ENCODE assay signal across 16 cellular contexts in genomic region chr12:4133029-4133428, GRCh38.
"Had no signal": no experiment of that assay in that cellular context is flagged by ENCODE, and none has a peak within 500 bp of the region (broad histone marks: within the 10 kb centered on the region; RNA-seq: fewer than 3 reads in every experiment).

No MANE protein-coding gene starts in this region.

- H3K9ac ChIP-seq: parathyroid adenoma had no signal

- H3K27ac ChIP-seq: body of pancreas, foreskin keratinocyte, parathyroid adenoma, vagina had no signal

- H3K9me3 ChIP-seq: body of pancreas, vagina had no signal

- H3K36me3 ChIP-seq: vagina had no signal

- H3K27me3 ChIP-seq: body of pancreas, foreskin keratinocyte, vagina had no signal

- FAIRE-seq: colon had no signal

- H3K4me3 ChIP-seq: body of pancreas, lung, vagina had no signal

- H3K79me2 ChIP-seq: parathyroid adenoma had no signal

- DNase-seq: activated CD4-positive, alpha-beta T cell treated with anti-CD3 and anti-CD28 coated beads for 4 hours; activated CD8-positive, alpha-beta memory T cell treated with anti-CD3 and anti-CD28 coated beads, Interleukin-2, amount 50 U/mL, for 48 hours; activated CD8-positive, alpha-beta T cell treated with anti-CD3 and anti-CD28 coated beads for 36 hours; activated naive CD8-positive, alpha-beta T cell treated with anti-CD3 and anti-CD28 coated beads for 36 hours; body of pancreas; effector CD4-positive, alpha-beta T cell; foreskin keratinocyte; glutamatergic neuron; stimulated activated CD4-positive, alpha-beta T cell treated with anti-CD3 and anti-CD28 coated beads, Interleukin-12 subunit alpha, Interleukin-12 subunit beta, amount 100 ng/mL, for 4 hours; stimulated activated CD4-positive, alpha-beta T cell treated with anti-CD3 and anti-CD28 coated beads, Interleukin-2, amount 100 ng/mL, for 24 hours; T-helper 2 cell had no signal

- ATAC-seq: activated CD8-positive, alpha-beta T cell treated with anti-CD3 and anti-CD28 coated beads for 36 hours; body of pancreas; foreskin keratinocyte; stimulated activated effector memory CD8-positive, alpha-beta T cell treated with anti-CD3 and anti-CD28 coated beads, Interleukin-12 subunit alpha, Interleukin-12 subunit beta, amount 100 ng/mL, for 72 hours had no signal

- H3K4me1 ChIP-seq: body of pancreas, foreskin keratinocyte, parathyroid adenoma, vagina had no signal

- H2AFZ ChIP-seq: parathyroid adenoma had no signal
